1 cellular context compared by ENCODE assay signal in genomic region chr2:232611559-232612218, GRCh38.
A peak's percentile ranks its signal among the peaks of the same experiment; 100 is the strongest.
TF ChIP-seq lines count a peak whose summit lies in the region.

No MANE protein-coding gene starts in this region.

TF ChIP-seq in HepG2, 621 proteins besides CTCF, POLR2A, EP300 and RAD21 (continued from another document and continues in another):
- TF ChIP-seq KIAA2018 (CRISPR knock-in tag; IDR thresholded peaks at IDR 0.05; ENCODE audit: borderline replicate concordance): no peak
- TF ChIP-seq ZNF383 (CRISPR knock-in tag; IDR thresholded peaks at IDR 0.05; ENCODE audit: borderline replicate concordance): no peak
- TF ChIP-seq ELF3 (CRISPR knock-in tag; IDR thresholded peaks at IDR 0.05): peak; percentile 37; the same call in 1 of the 2 replicates
- peak; percentile 64 for TF ChIP-seq GABPB1 (CRISPR knock-in tag; IDR thresholded peaks at IDR 0.05)
- TF ChIP-seq ZNF496 (CRISPR knock-in tag; IDR thresholded peaks at IDR 0.05; ENCODE audit: insufficient replicate concordance): no peak
- no peak for TF ChIP-seq ZNF800 (CRISPR knock-in tag; IDR thresholded peaks at IDR 0.05)
- TF ChIP-seq ZNF557 (CRISPR knock-in tag; IDR thresholded peaks at IDR 0.05): no peak
- TF ChIP-seq USF2 (IDR thresholded peaks at IDR 0.05; ENCODE audit: low read depth, low read length): no peak
- no peak for TF ChIP-seq USF2 (CRISPR knock-in tag; IDR thresholded peaks at IDR 0.05; ENCODE audit: borderline replicate concordance)
- TF ChIP-seq ZNF460 (CRISPR knock-in tag; IDR thresholded peaks at IDR 0.05; ENCODE audit: borderline replicate concordance): no peak
- no peak for TF ChIP-seq ZNF362 (CRISPR knock-in tag; IDR thresholded peaks at IDR 0.05; ENCODE audit: borderline replicate concordance)
- TF ChIP-seq KLF9 (CRISPR knock-in tag; IDR thresholded peaks at IDR 0.05; ENCODE audit: low read depth): no peak
- TF ChIP-seq GABPA (IDR thresholded peaks at IDR 0.05; ENCODE audit: low read depth, low read length): no peak
- TF ChIP-seq GABPA (CRISPR knock-in tag; IDR thresholded peaks at IDR 0.05; ENCODE audit: low read depth): peak; percentile 6; the same call in 1 of the 2 replicates
- TF ChIP-seq STAG1 (CRISPR knock-in tag; IDR thresholded peaks at IDR 0.05): peak; percentile 74
- 0 out of 2 replicates have a peak, but pooled peaks have one; percentile 12 for TF ChIP-seq ZNF205 (CRISPR knock-in tag; IDR thresholded peaks at IDR 0.05)
- no peak for TF ChIP-seq ZNF17 (CRISPR knock-in tag; IDR thresholded peaks at IDR 0.05)
- 0 out of 2 replicates have a peak, but pooled peaks have one; percentile 40 for TF ChIP-seq ZBTB26 (CRISPR knock-in tag; IDR thresholded peaks at IDR 0.05; ENCODE audit: borderline replicate concordance)
- 0 out of 2 replicates have a peak, but pooled peaks have one; percentile 75 for TF ChIP-seq ZNF550 (CRISPR knock-in tag; IDR thresholded peaks at IDR 0.05; ENCODE audit: borderline replicate concordance)
- TF ChIP-seq ZNF350 (CRISPR knock-in tag; IDR thresholded peaks at IDR 0.05; ENCODE audit: borderline replicate concordance, low read depth): 0 out of 2 replicates have a peak, but pooled peaks have one; percentile 15
- TF ChIP-seq STAT6 (CRISPR knock-in tag; IDR thresholded peaks at IDR 0.05; ENCODE audit: borderline replicate concordance): 0 out of 2 replicates have a peak, but pooled peaks have one; percentile 29
- TF ChIP-seq PHF8 (CRISPR knock-in tag; IDR thresholded peaks at IDR 0.05): peak; percentile 33; the same call in 1 of the 2 replicates
- TF ChIP-seq MAFF (IDR thresholded peaks at IDR 0.05; ENCODE audit: low read depth, low read length): no peak
- TF ChIP-seq TCF7 (IDR thresholded peaks at IDR 0.05; ENCODE audit: low read depth): no peak
- peak; percentile 55 for TF ChIP-seq ZNF781 (CRISPR knock-in tag; IDR thresholded peaks at IDR 0.05; ENCODE audit: borderline replicate concordance, not compliant biosample characterization)
- TF ChIP-seq MTERF4 (CRISPR knock-in tag; IDR thresholded peaks at IDR 0.05): no peak
- TF ChIP-seq ZMYM4 (CRISPR knock-in tag; IDR thresholded peaks at IDR 0.05): peak; percentile 58; the same call in 1 of the 2 replicates
- TF ChIP-seq KLF11 (CRISPR knock-in tag; IDR thresholded peaks at IDR 0.05): no peak
- TF ChIP-seq ERF (CRISPR knock-in tag; IDR thresholded peaks at IDR 0.05): 0 out of 2 replicates have a peak, but pooled peaks have one; percentile 22
